11 cellular contexts compared by ENCODE assay signal in the genomic region with DNA sequence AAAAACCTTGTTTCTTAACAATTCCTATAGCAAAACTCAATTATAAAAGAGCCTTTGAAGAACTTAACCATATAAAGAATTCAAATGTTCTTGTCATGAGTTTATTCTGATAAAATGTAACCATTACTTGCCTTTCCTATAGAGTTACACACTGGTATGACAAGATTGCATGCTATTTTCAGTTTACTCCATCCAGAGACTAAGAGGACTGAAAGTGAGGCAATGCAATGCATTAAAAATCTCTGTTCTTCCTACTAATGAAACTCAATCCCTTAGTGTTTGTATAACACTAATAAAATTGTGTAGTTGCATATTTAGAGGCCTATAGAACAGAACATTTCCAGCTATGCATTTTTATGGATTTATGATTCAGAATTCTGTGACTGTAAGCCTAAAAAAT.
"Had no signal": no experiment of that assay in that cellular context is flagged by ENCODE, and none has a peak within 500 bp of the region (broad histone marks: within the 10 kb centered on the region; RNA-seq: fewer than 3 reads in every experiment).

No MANE protein-coding gene starts in this region.

- DNase-seq: activated CD4-positive, alpha-beta T cell treated with anti-CD3 and anti-CD28 coated beads for 36 hours; activated CD4-positive, alpha-beta T cell treated with anti-CD3 and anti-CD28 coated beads, Interleukin-2, amount 50 U/mL, for 48 hours; activated gamma-delta T cell treated with Interleukin-2 at 50 U/mL for 16 hours; activated T-cell treated with anti-CD3 and anti-CD28 coated beads for 4 hours; amygdala; heart left ventricle; left ventricle myocardium superior; stimulated activated CD4-positive, alpha-beta T cell treated with anti-CD3 and anti-CD28 coated beads, Interleukin-2, amount 100 ng/mL, for 24 hours; transverse colon; uterus had no signal

- ATAC-seq: gastroesophageal sphincter, heart left ventricle, left ventricle myocardium superior had no signal
